ENCODE assay signal across 9 cellular contexts in genomic region chr4:104591505-104591904, GRCh38.
DNase-seq lines count a peak whose midpoint lies in the region; ATAC-seq, FAIRE-seq and TF ChIP-seq lines count a peak whose summit lies in the region.
"Had no signal": no experiment of that assay in that cellular context is flagged by ENCODE, and none has a peak within 500 bp of the region (broad histone marks: within the 10 kb centered on the region; RNA-seq: fewer than 3 reads in every experiment).

No MANE protein-coding gene starts in this region.

- H3K36me3 ChIP-seq in ectodermal cell (ENCODE audit: control insufficient read depth, insufficient read depth, low read length) (no peaks in the 10 kb centered on the region), mucosa of descending colon (ENCODE audit: low read depth) (no peaks in the 10 kb centered on the region)

- no peaks in the 10 kb centered on the region for H3K36me3 Mint-ChIP-seq in activated naive CD4-positive, alpha-beta T cell treated with anti-CD3 and anti-CD28 coated beads, Interleukin-2, amount 10 ng/mL, durations not matched to agents 7 days and 5 days

- 11 to 26% methylated on average over 2 of the region's 2 CpGs for WGBS in ectodermal cell, 2 experiments

- FAIRE-seq in D721Med (lab: Jason Lieb, UNC), result peak; percentile 64

- no peak overlapping the region for H3K4me3 Mint-ChIP-seq in activated naive CD4-positive, alpha-beta T cell treated with anti-CD3 and anti-CD28 coated beads, Interleukin-2, amount 10 ng/mL, durations not matched to agents 7 days and 5 days
- H3K4me3 Mint-ChIP-seq: activated B cell treated with CpG ODN at 0.5 μM for 24 hours had no signal

- H3K9me3 ChIP-seq in ectodermal cell (ENCODE audit: control insufficient read depth, low read length), result no peaks in the 10 kb centered on the region
- no peaks in the 10 kb centered on the region for H3K9me3 ChIP-seq in mucosa of descending colon

- intact Hi-C loops in mucosa of descending colon (cut with DNase I, micrococcal nuclease), result no loop called here

- ATAC-seq in mucosa of descending colon (peak; percentile 69), GM21723 (IDR thresholded peaks at IDR 0.05; ENCODE audit: unreplicated experiment) (no peak), HG03175 (IDR thresholded peaks at IDR 0.05; ENCODE audit: unreplicated experiment) (no peak)

- H3K4me3 ChIP-seq in ectodermal cell (ENCODE audit: insufficient read depth, low read depth, low read length), result no peak overlapping the region
- no peak overlapping the region for H3K4me3 ChIP-seq in mucosa of descending colon

- no peaks in the 10 kb centered on the region for H3K9me3 Mint-ChIP-seq in activated naive CD4-positive, alpha-beta T cell treated with anti-CD3 and anti-CD28 coated beads, Interleukin-2, amount 10 ng/mL, durations not matched to agents 7 days and 5 days
- H3K9me3 Mint-ChIP-seq: activated B cell treated with CpG ODN at 0.5 μM for 24 hours had no signal

- no peak for TF ChIP-seq CTCF in D721Med (IDR thresholded peaks at IDR 0.05; ENCODE audit: insufficient read depth, missing control alignments)
- no peak for TF ChIP-seq CTCF in mucosa of descending colon (IDR thresholded peaks at IDR 0.05)

- H3K4me1 ChIP-seq in ectodermal cell (ENCODE audit: control insufficient read depth, insufficient read depth, low read length) (peaks cover 16% of the 10 kb centered on the region), mucosa of descending colon (ENCODE audit: low read depth) (no peaks in the 10 kb centered on the region)

- H3K27me3 Mint-ChIP-seq in activated naive CD4-positive, alpha-beta T cell treated with anti-CD3 and anti-CD28 coated beads, Interleukin-2, amount 10 ng/mL, durations not matched to agents 7 days and 5 days, result no peaks in the 10 kb centered on the region
- H3K27me3 Mint-ChIP-seq: activated B cell treated with CpG ODN at 0.5 μM for 24 hours had no signal

- CTCF ChIA-PET in activated naive CD4-positive, alpha-beta T cell treated with anti-CD3 and anti-CD28 coated beads, Interleukin-2, amount 10 ng/mL, durations not matched to agents 7 days and 5 days (lab: Charles Lee), result no interaction called here

- H3K27me3 ChIP-seq in ectodermal cell (ENCODE audit: control insufficient read depth, insufficient read depth, low read length, poor library complexity, severe bottlenecking), result no peaks in the 10 kb centered on the region

- DNase-seq in D721Med (ENCODE audit: insufficient read length, low spot score) (no peak), NCI-H2081 treated with DMSO at 0.1 percent for 48 hours (lab: John Stamatoyannopoulos, UW) (peak; percentile 90), mucosa of descending colon (peak in 2 of 3 donors; percentile 23 to 38)
- no peak for DNase-seq in stimulated activated CD4-positive, alpha-beta T cell treated with anti-CD3 and anti-CD28 coated beads, Interleukin-2, amount 100 ng/mL, for 24 hours
- DNase-seq in activated naive CD4-positive, alpha-beta T cell treated with anti-CD3 and anti-CD28 coated beads, Interleukin-2, amount 10 ng/mL, durations not matched to agents 7 days and 5 days, result no peak
- DNase-seq: activated B cell treated with CpG ODN at 0.5 μM for 24 hours had no signal

- no peaks in the 10 kb centered on the region for H3K4me1 Mint-ChIP-seq in activated naive CD4-positive, alpha-beta T cell treated with anti-CD3 and anti-CD28 coated beads, Interleukin-2, amount 10 ng/mL, durations not matched to agents 7 days and 5 days
- H3K4me1 Mint-ChIP-seq: activated B cell treated with CpG ODN at 0.5 μM for 24 hours had no signal

- H3K27ac ChIP-seq in ectodermal cell (ENCODE audit: insufficient read depth, low read depth, low read length, poor library complexity, severe bottlenecking), result peak overlapping the region; percentile 77

- no peak overlapping the region for H3K27ac Mint-ChIP-seq in activated naive CD4-positive, alpha-beta T cell treated with anti-CD3 and anti-CD28 coated beads, Interleukin-2, amount 10 ng/mL, durations not matched to agents 7 days and 5 days
- H3K27ac Mint-ChIP-seq: activated B cell treated with CpG ODN at 0.5 μM for 24 hours had no signal

Comparison
In these comparisons a context has a peak if more than half of its experiments do, and no peak if none do; other contexts are left out.
1. DNase-seq: peak in NCI-H2081 treated with DMSO at 0.1 percent for 48 hours (single experiment) and mucosa of descending colon (2 of 3); none in D721Med (single experiment), stimulated activated CD4-positive, alpha-beta T cell treated with anti-CD3 and anti-CD28 coated beads, Interleukin-2, amount 100 ng/mL, for 24 hours (0 of 2) and activated naive CD4-positive, alpha-beta T cell treated with anti-CD3 and anti-CD28 coated beads, Interleukin-2, amount 10 ng/mL, durations not matched to agents 7 days and 5 days (single experiment).